In genomic region chr2:85497944-85498630, GRCh38 we compare ENCODE assay signal across 17 cellular contexts. TPM values are rescaled to one million over a fixed set of nuclear protein-coding genes. Genes with fewer than 3 reads are reported as not detected.
DNase-seq lines count a peak whose midpoint lies in the region; TF ChIP-seq lines count a peak whose summit lies in the region.
"Had no signal": no experiment of that assay in that cellular context is flagged by ENCODE, and none has a peak within 500 bp of the region (broad histone marks: within the 10 kb centered on the region; RNA-seq: fewer than 3 reads in every experiment).

No MANE protein-coding gene starts in this region.

- H3K9me3 Mint-ChIP-seq in CD14-positive monocyte, result peaks cover 0 to 3% (median 0%) of the 10 kb centered on the region in 7 donors
- H3K9me3 Mint-ChIP-seq in dendritic cell treated with granulocyte-macrophage colony-stimulating factor and Interleukin-4, amounts not matched to agents 40 ng/mL and 50 ng/mL, for 4 days, result no peaks in the 10 kb centered on the region
- H3K9me3 Mint-ChIP-seq: CD8-positive, alpha-beta T cell had no signal

- BruUV-seq in PC-9 (replicated peaks; lab: Mats Ljungman, UMichigan), result no TSS peak

- H2AFZ ChIP-seq in PC-9, result no peak overlapping the region

- peaks cover 31% of the 10 kb centered on the region for H3K4me1 ChIP-seq in PC-9 (replicated peaks; ENCODE audit: insufficient read depth)

- H3K4me3 ChIP-seq in PC-9 (no peak overlapping the region), foreskin fibroblast (ENCODE audit: low read depth in 1 of 2, low read length in 2 of 2) (no peak overlapping the region)
- H3K4me3 ChIP-seq: GM23248, MG63 had no signal

- CTCF ChIA-PET in PC-9 (lab: Charles Lee), result no interaction called here

- H3K27ac ChIP-seq in 22Rv1, result peak overlapping the region; percentile 56
- H3K27ac ChIP-seq in PC-9, result peak overlapping the region; percentile 49; the same call in 1 of the 2 replicates
- no peak overlapping the region for H3K27ac ChIP-seq in caudate nucleus (ENCODE audit: low read depth, low read length)

- peaks cover 23% of the 10 kb centered on the region for H3F3A ChIP-seq in PC-9 (ENCODE audit: insufficient read depth, low read depth)

- H3K27ac Mint-ChIP-seq in CD14-positive monocyte, result peak overlapping the region in 4 of 7 donors; percentile 46 to 96 (median 92)
- peak overlapping the region; percentile 98 for H3K27ac Mint-ChIP-seq in dendritic cell treated with granulocyte-macrophage colony-stimulating factor and Interleukin-4, amounts not matched to agents 40 ng/mL and 50 ng/mL, for 4 days
- H3K27ac Mint-ChIP-seq: CD8-positive, alpha-beta T cell; H9 had no signal

- POLR2A ChIA-PET in PC-9 (lab: Charles Lee; ENCODE audit: unreplicated experiment), result interaction anchor here (0.6 kb wide), 1 partner anchor 185 kb away, joined by 3 read pairs; no protein-coding TSS in a partner anchor

- peaks cover 0 to 1% (median 0%) of the 10 kb centered on the region in 3 donors for H3K27me3 Mint-ChIP-seq in CD14-positive monocyte (ENCODE audit: low read depth in 3 of 3)
- no peaks in the 10 kb centered on the region for H3K27me3 Mint-ChIP-seq in dendritic cell treated with granulocyte-macrophage colony-stimulating factor and Interleukin-4, amounts not matched to agents 40 ng/mL and 50 ng/mL, for 4 days

- H3K27me3 ChIP-seq in PC-9 (ENCODE audit: insufficient read depth, low read depth), result no peaks in the 10 kb centered on the region
- H3K27me3 ChIP-seq: MG63 had no signal

- DNase-seq in CD14-positive monocyte (ENCODE audit: low spot score) (no peak), PC-9 (no peak), Kasumi-1 (lab: John Stamatoyannopoulos, UW) (no peak), caudate nucleus (lab: John Stamatoyannopoulos, UW) (no peak), foreskin fibroblast (no peak), activated T-cell treated with anti-CD3 and anti-CD28 coated beads for 4 hours (no peak)
- DNase-seq: CD8-positive, alpha-beta T cell; GM23248; H9; MG63; NCI-H1417; NCI-H1694 treated with DMSO at 0.1 percent for 48 hours; NCI-H2081 treated with DMSO at 0.1 percent for 48 hours; NCI-H446 treated with DMSO at 0.1 percent for 48 hours; NCI-H526 treated with DMSO at 0.1 percent for 48 hours had no signal

- no peaks in the 10 kb centered on the region for H3K9me2 ChIP-seq in PC-9 (ENCODE audit: insufficient read depth)

- TF ChIP-seq CTCF in 22Rv1 (IDR thresholded peaks at IDR 0.05) (no peak), CD14-positive monocyte (IDR thresholded peaks at IDR 0.05) (no peak), PC-9 (conservative IDR thresholded peaks at IDR 0.05) (no peak), foreskin fibroblast (IDR thresholded peaks at IDR 0.05; ENCODE audit: low read depth, low read length) (no peak)

- intact Hi-C loops in CD14-positive monocyte (cut with micrococcal nuclease), result loop anchor here in 1 of 2 donors (5.0 kb wide), 1 partner anchor 61 kb away; no protein-coding TSS in a partner anchor
- intact Hi-C loops in PC-9 (cut with micrococcal nuclease; ENCODE audit: unreplicated experiment), result loop anchor here (5.0 kb wide), 1 partner anchor 41 kb away; no protein-coding TSS in a partner anchor
- intact Hi-C loops in dendritic cell treated with granulocyte-macrophage colony-stimulating factor and Interleukin-4, amounts not matched to agents 40 ng/mL and 50 ng/mL, for 4 days (cut with micrococcal nuclease), result no loop called here

- no peaks in the 10 kb centered on the region for H3K79me2 ChIP-seq in PC-9 (ENCODE audit: low read depth)

- H3K4me1 Mint-ChIP-seq in CD14-positive monocyte, result peaks cover 58% of the 10 kb centered on the region
- H3K4me1 Mint-ChIP-seq in dendritic cell treated with granulocyte-macrophage colony-stimulating factor and Interleukin-4, amounts not matched to agents 40 ng/mL and 50 ng/mL, for 4 days (ENCODE audit: low read depth), result peaks cover 72% of the 10 kb centered on the region

- no peaks in the 10 kb centered on the region for H3K9me3 ChIP-seq in PC-9 (ENCODE audit: insufficient read depth, low read depth)

- no peaks in the 10 kb centered on the region for H4K20me1 ChIP-seq in PC-9 (ENCODE audit: insufficient read depth)

- no peak overlapping the region for H3K4me3 Mint-ChIP-seq in CD14-positive monocyte
- peak overlapping the region; percentile 83 for H3K4me3 Mint-ChIP-seq in dendritic cell treated with granulocyte-macrophage colony-stimulating factor and Interleukin-4, amounts not matched to agents 40 ng/mL and 50 ng/mL, for 4 days
- H3K4me3 Mint-ChIP-seq: CD8-positive, alpha-beta T cell; H9 had no signal

- H3K36me3 ChIP-seq in PC-9 (ENCODE audit: low read depth), result no peaks in the 10 kb centered on the region

- H3K36me3 Mint-ChIP-seq in CD14-positive monocyte, result peaks cover 8 to 13% of the 10 kb centered on the region in 2 donors
- peaks cover 26% of the 10 kb centered on the region for H3K36me3 Mint-ChIP-seq in dendritic cell treated with granulocyte-macrophage colony-stimulating factor and Interleukin-4, amounts not matched to agents 40 ng/mL and 50 ng/mL, for 4 days (ENCODE audit: low read depth)
- H3K36me3 Mint-ChIP-seq: CD8-positive, alpha-beta T cell had no signal

- no peak overlapping the region for H3K4me2 ChIP-seq in PC-9

RNA-seq across cellular contexts. Expression of gene MAT2A, which starts 40.9 kb away (rescaled TPM):
- polyA plus RNA-seq in CD14-positive monocyte, result 100 to 1,000 TPM in 1 of 2 donors, 10 to 100 TPM in 1; 97.0 to 117 TPM
- total RNA-seq in PC-9 (2021), result 169 and 206 TPM in 2 replicates
